Comparison of ENCODE assay signal across 9 cellular contexts in genomic region chr6:165615629-165616028, GRCh38. TPM values are rescaled to one million over a fixed set of nuclear protein-coding genes. Genes with fewer than 3 reads are reported as not detected.
DNase-seq lines count a peak whose midpoint lies in the region; ATAC-seq and TF ChIP-seq lines count a peak whose summit lies in the region.
"Had no signal": no experiment of that assay in that cellular context is flagged by ENCODE, and none has a peak within 500 bp of the region (broad histone marks: within the 10 kb centered on the region; RNA-seq: fewer than 3 reads in every experiment).

No MANE protein-coding gene starts in this region.

- WGBS in suprapubic skin = 66% methylated on average over 5 of the region's 5 CpGs
- 81% methylated on average over 5 of the region's 5 CpGs for WGBS in prostate gland

- peaks cover 5% of the 10 kb centered on the region for H3K9me3 Mint-ChIP-seq in activated CD4-positive, alpha-beta memory T cell treated with anti-CD3 and anti-CD28 coated beads, Interleukin-2, amount 10 ng/mL, durations not matched to agents 7 days and 5 days

- CTCF ChIA-PET in activated CD4-positive, alpha-beta memory T cell treated with anti-CD3 and anti-CD28 coated beads, Interleukin-2, amount 10 ng/mL, durations not matched to agents 7 days and 5 days (lab: Charles Lee) = no interaction called here

- TF ChIP-seq POLR2A in suprapubic skin (IDR thresholded peaks at IDR 0.05) (no peak), prostate gland (IDR thresholded peaks at IDR 0.05) (no peak)

- H3K27ac ChIP-seq in suprapubic skin = no peak overlapping the region
- no peak overlapping the region for H3K27ac ChIP-seq in prostate gland

- TF ChIP-seq EP300 in suprapubic skin (IDR thresholded peaks at IDR 0.05) = no peak

- TF ChIP-seq CTCF in suprapubic skin (IDR thresholded peaks at IDR 0.05) = no peak
- TF ChIP-seq CTCF in prostate gland (IDR thresholded peaks at IDR 0.05) = no peak

- no peaks in the 10 kb centered on the region for H3K9me3 ChIP-seq in suprapubic skin
- no peaks in the 10 kb centered on the region for H3K9me3 ChIP-seq in prostate gland

- H3K4me1 Mint-ChIP-seq in activated CD4-positive, alpha-beta memory T cell treated with anti-CD3 and anti-CD28 coated beads, Interleukin-2, amount 10 ng/mL, durations not matched to agents 7 days and 5 days = no peaks in the 10 kb centered on the region

- no peak overlapping the region for H3K27ac Mint-ChIP-seq in activated CD4-positive, alpha-beta memory T cell treated with anti-CD3 and anti-CD28 coated beads, Interleukin-2, amount 10 ng/mL, durations not matched to agents 7 days and 5 days
- H3K27ac Mint-ChIP-seq: activated naive CD4-positive, alpha-beta T cell treated with anti-CD3 and anti-CD28 coated beads, Interleukin-2, amount 50 U/mL, for 72 hours had no signal

- POLR2A ChIA-PET in activated CD4-positive, alpha-beta memory T cell treated with anti-CD3 and anti-CD28 coated beads, Interleukin-2, amount 10 ng/mL, durations not matched to agents 7 days and 5 days (lab: Charles Lee) = no interaction called here

- H3K4me3 ChIP-seq in suprapubic skin (peak overlapping the region; percentile 0), prostate gland (no peak overlapping the region)

- H3K36me3 ChIP-seq in suprapubic skin (no peaks in the 10 kb centered on the region), prostate gland (no peaks in the 10 kb centered on the region)

- ATAC-seq in GM19463 (IDR thresholded peaks at IDR 0.05; ENCODE audit: unreplicated experiment) = peak; percentile 75
- peak; percentile 92 for ATAC-seq in left ventricle myocardium superior
- ATAC-seq: activated naive CD4-positive, alpha-beta T cell treated with anti-CD3 and anti-CD28 coated beads, Interleukin-2, amount 50 U/mL, for 72 hours had no signal

- intact Hi-C loops in left ventricle myocardium superior (cut with micrococcal nuclease) (no loop called here), prostate gland (cut with DNase I) (no loop called here)

- H3K27me3 Mint-ChIP-seq in activated CD4-positive, alpha-beta memory T cell treated with anti-CD3 and anti-CD28 coated beads, Interleukin-2, amount 10 ng/mL, durations not matched to agents 7 days and 5 days = no peaks in the 10 kb centered on the region

- no peaks in the 10 kb centered on the region for H3K36me3 Mint-ChIP-seq in activated CD4-positive, alpha-beta memory T cell treated with anti-CD3 and anti-CD28 coated beads, Interleukin-2, amount 10 ng/mL, durations not matched to agents 7 days and 5 days (ENCODE audit: low read depth)
- H3K36me3 Mint-ChIP-seq: activated naive CD4-positive, alpha-beta T cell treated with anti-CD3 and anti-CD28 coated beads, Interleukin-2, amount 50 U/mL, for 72 hours; mesothelial cell of epicardium had no signal

- no peaks in the 10 kb centered on the region for H3K4me1 ChIP-seq in suprapubic skin
- H3K4me1 ChIP-seq in prostate gland (replicated peaks) = no peaks in the 10 kb centered on the region

- DNase-seq in OCI-M1 (lab: John Stamatoyannopoulos, UW) = peak; percentile 69
- no peak for DNase-seq in left ventricle myocardium superior
- DNase-seq in suprapubic skin (ENCODE audit: low spot score in 2 of 2) = no peak
- DNase-seq in activated CD4-positive, alpha-beta memory T cell treated with anti-CD3 and anti-CD28 coated beads, Interleukin-2, amount 10 ng/mL, durations not matched to agents 7 days and 5 days = no peak
- no peak for DNase-seq in prostate gland (ENCODE audit: low spot score)
- no peak for DNase-seq in COLO668 (lab: John Stamatoyannopoulos, UW; ENCODE audit: unreplicated experiment)

- H3K4me3 Mint-ChIP-seq in activated CD4-positive, alpha-beta memory T cell treated with anti-CD3 and anti-CD28 coated beads, Interleukin-2, amount 10 ng/mL, durations not matched to agents 7 days and 5 days = no peak overlapping the region
- H3K4me3 Mint-ChIP-seq: mesothelial cell of epicardium had no signal

- H3K27me3 ChIP-seq in suprapubic skin (no peaks in the 10 kb centered on the region), prostate gland (replicated peaks; ENCODE audit: insufficient read depth) (no peaks in the 10 kb centered on the region)

RNA-seq across cellular contexts. Expression of gene PDE10A, which starts 47.4 kb away (rescaled TPM):
- total RNA-seq in left ventricle myocardium superior = 9.3 TPM
- 1 to 10 TPM in 3 of 4 donors, under 1 TPM in 1; 0.59 to 3.1 (median 2.0) TPM for total RNA-seq in suprapubic skin
- not detected for total RNA-seq in activated CD4-positive, alpha-beta memory T cell treated with anti-CD3 and anti-CD28 coated beads, Interleukin-2, amount 10 ng/mL, durations not matched to agents 7 days and 5 days
- 10 to 100 TPM in 1 of 2 donors, 1 to 10 TPM in 1; 9.6 to 13.5 TPM for total RNA-seq in prostate gland
- total RNA-seq: activated naive CD4-positive, alpha-beta T cell treated with anti-CD3 and anti-CD28 coated beads, Interleukin-2, amount 50 U/mL, for 72 hours had no signal
